ENCODE assay signal across 9 cellular contexts in genomic region chrX:120251471-120252011, GRCh38. TPM values are rescaled to one million over a fixed set of nuclear protein-coding genes. Genes with fewer than 3 reads are reported as not detected.
DNase-seq lines count a peak whose midpoint lies in the region; ATAC-seq and TF ChIP-seq lines count a peak whose summit lies in the region.
"Had no signal": no experiment of that assay in that cellular context is flagged by ENCODE, and none has a peak within 500 bp of the region (broad histone marks: within the 10 kb centered on the region; RNA-seq: fewer than 3 reads in every experiment).

No MANE protein-coding gene starts in this region.

- H3K4me3 ChIP-seq in HUES64 (ENCODE audit: low read length) = peak overlapping the region; percentile 86

- H3K36me3 Mint-ChIP-seq in chondrocyte (ENCODE audit: low read depth) = peaks cover 7% of the 10 kb centered on the region

- H3K4me1 ChIP-seq in HUES64 (ENCODE audit: insufficient read depth, low read length) = peaks cover 6% of the 10 kb centered on the region; the same call in 1 of the 2 replicates

- no peaks in the 10 kb centered on the region for H3K9me3 ChIP-seq in HUES64 (ENCODE audit: insufficient read depth, low read depth, low read length)

- H3K9me3 Mint-ChIP-seq in chondrocyte (ENCODE audit: low read depth) = peaks cover 5% of the 10 kb centered on the region

- TF ChIP-seq CTCF in chondrocyte (IDR thresholded peaks at IDR 0.05) = no peak

- peak overlapping the region; percentile 92 for H3K9ac ChIP-seq in HUES64 (ENCODE audit: low read depth, low read length)

- H3K4me3 Mint-ChIP-seq in chondrocyte (ENCODE audit: unreplicated experiment) = peak overlapping the region; percentile 90

- peaks cover 23% of the 10 kb centered on the region for H3K36me3 ChIP-seq in HUES64 (ENCODE audit: insufficient read depth, low read length)

- ATAC-seq in left lobe of liver (peak; percentile 54), HG02798 (IDR thresholded peaks at IDR 0.05; ENCODE audit: poor library complexity, unreplicated experiment) (no peak)

- H3K4me1 Mint-ChIP-seq in chondrocyte (ENCODE audit: low read depth) = peaks cover 15% of the 10 kb centered on the region

- H3K27me3 ChIP-seq in HUES64 (ENCODE audit: insufficient read depth, low read length) = peaks cover 30% of the 10 kb centered on the region

- DNase-seq in DMS153 (lab: John Stamatoyannopoulos, UW) (peak; percentile 2), T-helper 2 cell (peak in 3 of 5 experiments; percentile 0 to 40 (median 7)), chondrocyte (ENCODE audit: low spot score) (no peak), left lobe of liver (ENCODE audit: low spot score) (peak; percentile 50), NCI-H1930 (lab: John Stamatoyannopoulos, UW) (no peak)
- DNase-seq in stimulated activated CD8-positive, alpha-beta memory T cell treated with anti-CD3 and anti-CD28 coated beads, Interleukin-4, amount 100 ng/mL, for 48 hours = peak; percentile 33

- H3K27ac ChIP-seq in HUES64 (ENCODE audit: low read depth, low read length) = no peak overlapping the region; the same call in 1 of the 2 replicates

- WGBS in HUES64 = 2% methylated on average over 28 of the region's 28 CpGs

- peaks cover 2% of the 10 kb centered on the region for H3K27me3 Mint-ChIP-seq in chondrocyte (ENCODE audit: low read depth)

- H3K27ac Mint-ChIP-seq in chondrocyte (ENCODE audit: unreplicated experiment) = peak overlapping the region; percentile 92

RNA-seq across cellular contexts. Expression of gene ZBTB33, which starts 0.9 kb away (rescaled TPM):
- polyA plus RNA-seq in HUES64 (2013, experiment 1 of 2) = 16.1 TPM
- polyA plus RNA-seq in HUES64 (2013, experiment 2 of 2) = 17.0 TPM
- total RNA-seq in chondrocyte = 10.5 to 11.8 TPM (median 11.2 TPM) in 3 replicates
- 7.8 TPM for total RNA-seq in left lobe of liver

RNA-seq across cellular contexts. Expression of gene TMEM255A, which starts 59.7 kb away (rescaled TPM):
- 0.90 TPM for polyA plus RNA-seq in HUES64 (2013, experiment 1 of 2)
- 0.89 TPM for polyA plus RNA-seq in HUES64 (2013, experiment 2 of 2)
- 0.10 to 0.15 TPM in 2 of 3 replicates, not detected in the other for total RNA-seq in chondrocyte
- 0.05 TPM for total RNA-seq in left lobe of liver
- total RNA-seq: activated CD8-positive, alpha-beta memory T cell treated with anti-CD3 and anti-CD28 coated beads for 36 hours had no signal

Comparison
In these comparisons a context has a peak if more than half of its experiments do, and no peak if none do; other contexts are left out.
1. DNase-seq: peak in DMS153 (single experiment), T-helper 2 cell (3 of 5), left lobe of liver (single experiment) and stimulated activated CD8-positive, alpha-beta memory T cell treated with anti-CD3 and anti-CD28 coated beads, Interleukin-4, amount 100 ng/mL, for 48 hours (single experiment); none in chondrocyte (single experiment) and NCI-H1930 (0 of 2).